Comparison of ENCODE assay signal across 10 cellular contexts in genomic region chr14:93789366-93790130, GRCh38. TPM values are rescaled to one million over a fixed set of nuclear protein-coding genes. Genes with fewer than 3 reads are reported as not detected.
A peak's percentile ranks its signal among the peaks of the same experiment; 100 is the strongest.
DNase-seq lines count a peak whose midpoint lies in the region; ATAC-seq and TF ChIP-seq lines count a peak whose summit lies in the region.
"Had no signal": no experiment of that assay in that cellular context is flagged by ENCODE, and none has a peak within 500 bp of the region (broad histone marks: within the 10 kb centered on the region; RNA-seq: fewer than 3 reads in every experiment).

No MANE protein-coding gene starts in this region.

- H3K36me3 Mint-ChIP-seq in CD4-positive, alpha-beta memory T cell = no peaks in the 10 kb centered on the region
- no peaks in the 10 kb centered on the region for H3K36me3 Mint-ChIP-seq in CD4-positive, alpha-beta T cell (ENCODE audit: low read depth)

- H3K27ac Mint-ChIP-seq in CD4-positive, alpha-beta memory T cell = no peak overlapping the region
- no peak overlapping the region for H3K27ac Mint-ChIP-seq in CD4-positive, alpha-beta T cell
- H3K27ac Mint-ChIP-seq: naive thymus-derived CD4-positive, alpha-beta T cell had no signal

- no peak for TF ChIP-seq POLR2A in prostate gland (IDR thresholded peaks at IDR 0.05)

- intact Hi-C loops in CD4-positive, alpha-beta memory T cell (cut with micrococcal nuclease) = no loop called here
- intact Hi-C loops in Right ventricle myocardium superior (cut with DNase I) = loop anchor here (5.0 kb wide), 2 partner anchors 52 to 132 kb away; no protein-coding TSS in a partner anchor
- intact Hi-C loops in prostate gland (cut with DNase I) = loop anchor here (2.0 to 10.0 kb wide), 4 partner anchors 103 to 215 kb away; no protein-coding TSS in a partner anchor
- intact Hi-C loops in CD4-positive, alpha-beta T cell (cut with DNase I, micrococcal nuclease) = no loop called here

- POLR2A ChIA-PET in CD4-positive, alpha-beta memory T cell (lab: Charles Lee; ENCODE audit: partially characterized antibody) = no interaction called here
- POLR2A ChIA-PET in CD4-positive, alpha-beta T cell (lab: Charles Lee) = no interaction called here

- in situ Hi-C loops in GM13977 (cut with MboI; ENCODE audit: low pct_unique_long_range_greater_than_20kb, low sequenced_read_pairs, unreplicated experiment) = no loop called here

- CTCF ChIA-PET in CD4-positive, alpha-beta memory T cell (lab: Charles Lee; ENCODE audit: partially characterized antibody) = no interaction called here
- CTCF ChIA-PET in CD4-positive, alpha-beta T cell (lab: Charles Lee) = no interaction called here

- H3K9me3 Mint-ChIP-seq in CD4-positive, alpha-beta memory T cell = peaks cover 0 to 4% (median 0%) of the 10 kb centered on the region in 8 donors
- no peaks in the 10 kb centered on the region for H3K9me3 Mint-ChIP-seq in CD4-positive, alpha-beta T cell

- WGBS in prostate gland = 47% methylated on average over 18 of the region's 18 CpGs

- TF ChIP-seq CTCF in prostate gland (IDR thresholded peaks at IDR 0.05) = no peak
- no peak for TF ChIP-seq CTCF in GM13977 (IDR thresholded peaks at IDR 0.05; ENCODE audit: extremely low read depth, insufficient read depth, missing control alignments)
- TF ChIP-seq CTCF in CD4-positive, alpha-beta T cell (IDR thresholded peaks at IDR 0.05) = no peak

- ATAC-seq in Right ventricle myocardium superior (ENCODE audit: poor library complexity) = peak; percentile 32
- ATAC-seq in CD4-positive, alpha-beta T cell (ENCODE audit: poor library complexity) = no peak
- ATAC-seq: naive thymus-derived CD4-positive, alpha-beta T cell had no signal

- H3K4me3 ChIP-seq in CD4-positive, alpha-beta memory T cell (ENCODE audit: low read length in 2 of 2) = no peak overlapping the region
- peak overlapping the region; percentile 51 for H3K4me3 ChIP-seq in prostate gland

- H3K27me3 ChIP-seq in CD4-positive, alpha-beta memory T cell (ENCODE audit: insufficient read depth, low read length) = peaks cover 3% of the 10 kb centered on the region
- H3K27me3 ChIP-seq in prostate gland (replicated peaks; ENCODE audit: insufficient read depth) = no peaks in the 10 kb centered on the region
- peaks cover 29% of the 10 kb centered on the region for H3K27me3 ChIP-seq in CD4-positive, alpha-beta T cell (ENCODE audit: control insufficient read depth, insufficient read depth, low read length)

- peaks cover 0 to 17% (median 4%) of the 10 kb centered on the region in 4 donors for H3K4me1 Mint-ChIP-seq in CD4-positive, alpha-beta memory T cell
- H3K4me1 Mint-ChIP-seq in CD4-positive, alpha-beta T cell (ENCODE audit: low read depth) = no peaks in the 10 kb centered on the region

- peaks cover 39 to 54% of the 10 kb centered on the region in 2 donors for H3K27me3 Mint-ChIP-seq in CD4-positive, alpha-beta memory T cell
- H3K27me3 Mint-ChIP-seq in CD4-positive, alpha-beta T cell = peaks cover 72% of the 10 kb centered on the region

- DNase-seq in CD4-positive, alpha-beta memory T cell = no peak
- peak; percentile 50 for DNase-seq in NCI-H69 (lab: John Stamatoyannopoulos, UW)
- DNase-seq in Right ventricle myocardium superior = no peak
- DNase-seq in prostate gland (ENCODE audit: low spot score) = no peak
- DNase-seq in NCI-H146 (lab: John Stamatoyannopoulos, UW) = no peak
- no peak for DNase-seq in GM13977 (ENCODE audit: low spot score)
- no peak for DNase-seq in kidney tubule cell (ENCODE audit: low spot score)
- DNase-seq in CD4-positive, alpha-beta T cell = no peak
- DNase-seq: activated CD4-positive, alpha-beta T cell treated with anti-CD3 and anti-CD28 coated beads for 4 hours; naive thymus-derived CD4-positive, alpha-beta T cell had no signal

- H3K36me3 ChIP-seq in CD4-positive, alpha-beta memory T cell (ENCODE audit: insufficient read depth, low read length) = no peaks in the 10 kb centered on the region
- no peaks in the 10 kb centered on the region for H3K36me3 ChIP-seq in prostate gland

- H3K27ac ChIP-seq in CD4-positive, alpha-beta memory T cell (ENCODE audit: low read depth, low read length) = no peak overlapping the region
- H3K27ac ChIP-seq in prostate gland = peak overlapping the region; percentile 69 to 79
- H3K27ac ChIP-seq in CD4-positive, alpha-beta T cell (ENCODE audit: low read depth, low read length) = no peak overlapping the region

- peak overlapping the region in 5 of 8 donors; percentile 22 to 51 (median 32) for H3K4me3 Mint-ChIP-seq in CD4-positive, alpha-beta memory T cell
- H3K4me3 Mint-ChIP-seq in CD4-positive, alpha-beta T cell = no peak overlapping the region

- no peaks in the 10 kb centered on the region for H3K4me1 ChIP-seq in CD4-positive, alpha-beta memory T cell (ENCODE audit: insufficient read depth, low read length)
- no peaks in the 10 kb centered on the region for H3K4me1 ChIP-seq in prostate gland (replicated peaks)

- H3K9me3 ChIP-seq in CD4-positive, alpha-beta memory T cell (ENCODE audit: control insufficient read depth in 1 of 2, low read length in 2 of 2) = no peaks in the 10 kb centered on the region
- H3K9me3 ChIP-seq in prostate gland = no peaks in the 10 kb centered on the region
- no peaks in the 10 kb centered on the region for H3K9me3 ChIP-seq in CD4-positive, alpha-beta T cell (ENCODE audit: control insufficient read depth, low read length)

RNA-seq across cellular contexts. Expression of gene PRIMA1, which starts 1.3 kb away (rescaled TPM):
- not detected for total RNA-seq in CD4-positive, alpha-beta memory T cell
- polyA plus RNA-seq in CD4-positive, alpha-beta memory T cell = not detected
- 8.4 TPM for total RNA-seq in Right ventricle myocardium superior
- 1 to 10 TPM; 3.6 to 9.8 TPM for total RNA-seq in prostate gland
- total RNA-seq in CD4-positive, alpha-beta T cell = not detected
- total RNA-seq: naive thymus-derived CD4-positive, alpha-beta T cell had no signal
- polyA plus RNA-seq: naive thymus-derived CD4-positive, alpha-beta T cell had no signal

Comparison
In these comparisons a context has a peak if more than half of its experiments do, and no peak if none do; other contexts are left out.
1. H3K27ac ChIP-seq: peak in prostate gland (2 of 2); none in CD4-positive, alpha-beta memory T cell (single experiment) and CD4-positive, alpha-beta T cell (single experiment).
2. H3K4me3 ChIP-seq: peak in prostate gland (2 of 2); none in CD4-positive, alpha-beta memory T cell (0 of 2).
3. intact Hi-C loops: an anchor here in Right ventricle myocardium superior (5.0 kb wide) and prostate gland (2.0 to 10.0 kb wide); none called in CD4-positive, alpha-beta memory T cell and CD4-positive, alpha-beta T cell.